In the genomic region with DNA sequence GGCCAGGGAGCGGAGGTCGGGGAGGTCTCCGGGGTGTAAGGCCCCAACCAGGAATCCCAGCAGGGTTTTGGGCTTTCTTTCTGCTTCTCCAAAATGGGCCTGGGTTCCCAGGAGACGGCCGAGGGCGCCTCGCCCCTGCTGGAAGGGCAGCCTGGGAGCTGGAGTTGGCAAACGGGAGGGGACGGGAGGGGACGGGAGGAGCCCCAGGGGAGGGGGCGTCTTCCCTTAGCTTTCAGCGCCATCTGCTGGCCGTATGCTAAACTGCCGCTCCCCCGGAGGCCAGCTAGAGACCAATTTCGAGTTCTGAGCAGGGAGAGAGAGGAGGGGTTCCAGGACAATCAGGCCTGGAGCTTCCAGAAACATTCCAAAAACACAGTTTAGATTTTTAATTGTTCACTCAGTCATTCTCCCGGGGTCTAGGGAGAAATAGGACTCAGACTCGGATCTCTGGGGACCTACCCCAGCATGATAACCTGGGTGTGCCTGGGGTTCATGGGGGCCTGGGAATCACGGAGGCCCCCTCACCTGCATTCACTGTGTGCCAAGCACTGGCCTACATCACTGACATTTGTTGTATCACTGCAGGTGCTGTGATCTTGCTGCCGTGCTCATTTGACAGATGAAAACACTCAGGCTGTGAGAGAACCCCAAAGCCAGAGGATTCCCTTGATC, we compare ENCODE assay signal across 8 cellular contexts. TPM values are rescaled to one million over a fixed set of nuclear protein-coding genes. Genes with fewer than 3 reads are reported as not detected.
DNase-seq lines count a peak whose midpoint lies in the region; ATAC-seq and TF ChIP-seq lines count a peak whose summit lies in the region.

No MANE protein-coding gene starts in this region.

- no peak overlapping the region for H3K27ac ChIP-seq in HUES6 (ENCODE audit: low read depth, low read length)
- H3K27ac ChIP-seq in OCI-LY3 (ENCODE audit: low read length), result no peak overlapping the region

- H3K9ac ChIP-seq in HUES6 (ENCODE audit: low read length) (no peak overlapping the region), OCI-LY3 (ENCODE audit: low read length) (peak overlapping the region; percentile 64)

- no peaks in the 10 kb centered on the region for H3K36me3 Mint-ChIP-seq in natural killer cell
- no peaks in the 10 kb centered on the region for H3K36me3 Mint-ChIP-seq in stimulated activated effector memory CD8-positive, alpha-beta T cell treated with anti-CD3 and anti-CD28 coated beads, Interleukin-12 subunit alpha, Interleukin-12 subunit beta, amount 100 ng/mL, for 72 hours

- DNase-seq in COLO829 (ENCODE audit: low spot score) (peak; percentile 74), activated T-cell treated with anti-CD3 and anti-CD28 coated beads for 24 hours (ENCODE audit: low read depth) (peak; percentile 77), natural killer cell (peak; percentile 84)
- peak; percentile 85 to 92 for DNase-seq in stimulated activated effector memory CD8-positive, alpha-beta T cell treated with anti-CD3 and anti-CD28 coated beads, Interleukin-12 subunit alpha, Interleukin-12 subunit beta, amount 100 ng/mL, for 72 hours (ENCODE audit: low spot score in 2 of 2)

- peak; percentile 77 for ATAC-seq in esophagus mucosa
- peak; percentile 81 to 99 (median 98) for ATAC-seq in natural killer cell
- peak; percentile 83 for ATAC-seq in stimulated activated effector memory CD8-positive, alpha-beta T cell treated with anti-CD3 and anti-CD28 coated beads, Interleukin-12 subunit alpha, Interleukin-12 subunit beta, amount 100 ng/mL, for 72 hours
- ATAC-seq in GM18867 (IDR thresholded peaks at IDR 0.05; ENCODE audit: unreplicated experiment), result no peak

- H3K4me1 ChIP-seq in HUES6 (ENCODE audit: control insufficient read depth, insufficient read depth, low read length) (0 out of 2 replicates have a peak, but pooled peaks cover 3% of the 10 kb centered on the region), OCI-LY3 (ENCODE audit: low read length) (peaks cover 5% of the 10 kb centered on the region; the same call in 1 of the 2 replicates)

- H3K27me3 Mint-ChIP-seq in natural killer cell (ENCODE audit: low read depth in 2 of 2), result peaks cover 16 to 17% of the 10 kb centered on the region in 2 donors

- no peak overlapping the region for H3K4me3 Mint-ChIP-seq in natural killer cell
- no peak overlapping the region for H3K4me3 Mint-ChIP-seq in stimulated activated effector memory CD8-positive, alpha-beta T cell treated with anti-CD3 and anti-CD28 coated beads, Interleukin-12 subunit alpha, Interleukin-12 subunit beta, amount 100 ng/mL, for 72 hours

- no peaks in the 10 kb centered on the region for H4K20me1 ChIP-seq in OCI-LY3 (ENCODE audit: insufficient read depth, low read length)

- TF ChIP-seq CTCF in OCI-LY3 (IDR thresholded peaks at IDR 0.05; ENCODE audit: low read depth, low read length), result peak; percentile 95
- peak; percentile 96 for TF ChIP-seq CTCF in natural killer cell (IDR thresholded peaks at IDR 0.05)

- H3K36me3 ChIP-seq in HUES6 (ENCODE audit: control insufficient read depth, insufficient read depth, low read length) (no peaks in the 10 kb centered on the region), OCI-LY3 (replicated peaks; ENCODE audit: low read depth, low read length) (no peaks in the 10 kb centered on the region)

- no peak overlapping the region for H3K27ac Mint-ChIP-seq in natural killer cell
- no peak overlapping the region for H3K27ac Mint-ChIP-seq in stimulated activated effector memory CD8-positive, alpha-beta T cell treated with anti-CD3 and anti-CD28 coated beads, Interleukin-12 subunit alpha, Interleukin-12 subunit beta, amount 100 ng/mL, for 72 hours

- no peaks in the 10 kb centered on the region for H3K4me1 Mint-ChIP-seq in natural killer cell
- no peaks in the 10 kb centered on the region for H3K4me1 Mint-ChIP-seq in stimulated activated effector memory CD8-positive, alpha-beta T cell treated with anti-CD3 and anti-CD28 coated beads, Interleukin-12 subunit alpha, Interleukin-12 subunit beta, amount 100 ng/mL, for 72 hours

- H3K79me2 ChIP-seq in OCI-LY3 (ENCODE audit: low read length), result no peaks in the 10 kb centered on the region

- H2AFZ ChIP-seq in OCI-LY3 (ENCODE audit: low read depth, low read length), result peak overlapping the region; percentile 98

- 0 out of 2 replicates have a peak overlapping the region, but pooled peaks have one; percentile 22 for H3K4me3 ChIP-seq in HUES6 (ENCODE audit: low read depth, low read length)
- H3K4me3 ChIP-seq in OCI-LY3 (ENCODE audit: low read length), result peak overlapping the region; percentile 76

- no peaks in the 10 kb centered on the region for H3K9me3 Mint-ChIP-seq in natural killer cell
- no peaks in the 10 kb centered on the region for H3K9me3 Mint-ChIP-seq in stimulated activated effector memory CD8-positive, alpha-beta T cell treated with anti-CD3 and anti-CD28 coated beads, Interleukin-12 subunit alpha, Interleukin-12 subunit beta, amount 100 ng/mL, for 72 hours

- no peaks in the 10 kb centered on the region for H3K9me3 ChIP-seq in HUES6 (ENCODE audit: control insufficient read depth, insufficient read depth, low read depth, low read length)
- H3K9me3 ChIP-seq in OCI-LY3 (ENCODE audit: insufficient read depth, low read length), result no peaks in the 10 kb centered on the region

- H3K27me3 ChIP-seq in HUES6 (ENCODE audit: control insufficient read depth, insufficient read depth, low read length), result peaks cover 9% of the 10 kb centered on the region; the same call in 1 of the 2 replicates
- peaks cover 5% of the 10 kb centered on the region for H3K27me3 ChIP-seq in OCI-LY3 (ENCODE audit: low read depth, low read length)

- intact Hi-C loops in natural killer cell (cut with micrococcal nuclease), result loop anchor here (1.0 kb wide), 2 partner anchors 77 to 171 kb away; no protein-coding TSS in a partner anchor

- H3K4me2 ChIP-seq in OCI-LY3 (ENCODE audit: low read length), result peak overlapping the region; percentile 79

RNA-seq across cellular contexts. Expression of a gene that starts 23.0 kb away (rescaled TPM):
- total RNA-seq in esophagus mucosa (12.8 TPM), natural killer cell (10 to 100 TPM; 42.1 to 61.0 (median 57.2) TPM)
